1 cellular context compared by ENCODE assay signal in the genomic region with DNA sequence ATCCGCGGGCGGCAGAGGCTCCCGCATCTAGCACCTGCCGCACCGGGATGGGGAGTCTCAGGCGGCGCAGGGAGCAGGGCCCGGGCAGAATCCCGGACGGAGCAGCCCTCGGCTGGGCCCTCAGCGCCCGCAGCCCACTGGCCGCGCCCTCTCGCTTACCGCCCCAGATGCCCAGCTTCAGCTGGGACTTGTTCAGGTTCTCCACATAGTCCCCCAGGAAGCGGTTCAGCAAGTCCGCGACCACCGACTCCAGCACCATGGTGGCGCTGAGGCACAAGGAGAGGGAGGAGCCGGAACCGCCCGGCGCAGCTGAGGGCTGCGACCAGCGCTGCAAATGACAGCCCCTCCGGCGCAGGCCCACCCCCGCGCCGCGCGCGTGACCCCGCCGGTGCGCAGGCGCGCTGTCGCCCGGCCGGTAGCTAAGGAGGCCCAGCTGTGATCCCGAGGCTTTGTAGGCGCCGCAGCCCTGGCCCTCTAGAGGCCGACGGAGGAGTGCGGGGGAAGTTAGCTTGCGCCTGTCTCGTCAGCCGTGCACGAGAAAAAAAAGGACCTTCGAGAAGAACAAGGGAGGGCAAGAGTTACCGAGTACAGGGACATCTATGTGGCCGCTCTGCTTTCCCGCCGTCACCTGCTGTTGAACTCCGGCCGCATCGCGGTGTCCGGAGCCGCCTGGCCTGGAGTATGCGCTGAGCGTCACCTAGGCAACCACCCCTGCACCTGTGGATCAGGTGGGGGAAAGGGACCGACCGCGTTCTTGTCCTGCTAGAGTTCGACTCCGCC.
TF ChIP-seq lines count a peak whose summit lies in the region.

A gene with protein sequence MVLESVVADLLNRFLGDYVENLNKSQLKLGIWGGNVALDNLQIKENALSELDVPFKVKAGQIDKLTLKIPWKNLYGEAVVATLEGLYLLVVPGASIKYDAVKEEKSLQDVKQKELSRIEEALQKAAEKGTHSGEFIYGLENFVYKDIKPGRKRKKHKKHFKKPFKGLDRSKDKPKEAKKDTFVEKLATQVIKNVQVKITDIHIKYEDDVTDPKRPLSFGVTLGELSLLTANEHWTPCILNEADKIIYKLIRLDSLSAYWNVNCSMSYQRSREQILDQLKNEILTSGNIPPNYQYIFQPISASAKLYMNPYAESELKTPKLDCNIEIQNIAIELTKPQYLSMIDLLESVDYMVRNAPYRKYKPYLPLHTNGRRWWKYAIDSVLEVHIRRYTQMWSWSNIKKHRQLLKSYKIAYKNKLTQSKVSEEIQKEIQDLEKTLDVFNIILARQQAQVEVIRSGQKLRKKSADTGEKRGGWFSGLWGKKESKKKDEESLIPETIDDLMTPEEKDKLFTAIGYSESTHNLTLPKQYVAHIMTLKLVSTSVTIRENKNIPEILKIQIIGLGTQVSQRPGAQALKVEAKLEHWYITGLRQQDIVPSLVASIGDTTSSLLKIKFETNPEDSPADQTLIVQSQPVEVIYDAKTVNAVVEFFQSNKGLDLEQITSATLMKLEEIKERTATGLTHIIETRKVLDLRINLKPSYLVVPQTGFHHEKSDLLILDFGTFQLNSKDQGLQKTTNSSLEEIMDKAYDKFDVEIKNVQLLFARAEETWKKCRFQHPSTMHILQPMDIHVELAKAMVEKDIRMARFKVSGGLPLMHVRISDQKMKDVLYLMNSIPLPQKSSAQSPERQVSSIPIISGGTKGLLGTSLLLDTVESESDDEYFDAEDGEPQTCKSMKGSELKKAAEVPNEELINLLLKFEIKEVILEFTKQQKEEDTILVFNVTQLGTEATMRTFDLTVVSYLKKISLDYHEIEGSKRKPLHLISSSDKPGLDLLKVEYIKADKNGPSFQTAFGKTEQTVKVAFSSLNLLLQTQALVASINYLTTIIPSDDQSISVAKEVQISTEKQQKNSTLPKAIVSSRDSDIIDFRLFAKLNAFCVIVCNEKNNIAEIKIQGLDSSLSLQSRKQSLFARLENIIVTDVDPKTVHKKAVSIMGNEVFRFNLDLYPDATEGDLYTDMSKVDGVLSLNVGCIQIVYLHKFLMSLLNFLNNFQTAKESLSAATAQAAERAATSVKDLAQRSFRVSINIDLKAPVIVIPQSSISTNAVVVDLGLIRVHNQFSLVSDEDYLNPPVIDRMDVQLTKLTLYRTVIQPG (N-terminal part only) (minus strand): TSS at position 332 of the 780 bp plus-strand sequence. CDS start 73 bp downstream, at position 259.

TF ChIP-seq in HepG2, 621 proteins besides CTCF, POLR2A, EP300 and RAD21 (continued from another document and continues in another):
- TF ChIP-seq, protein P1, sequence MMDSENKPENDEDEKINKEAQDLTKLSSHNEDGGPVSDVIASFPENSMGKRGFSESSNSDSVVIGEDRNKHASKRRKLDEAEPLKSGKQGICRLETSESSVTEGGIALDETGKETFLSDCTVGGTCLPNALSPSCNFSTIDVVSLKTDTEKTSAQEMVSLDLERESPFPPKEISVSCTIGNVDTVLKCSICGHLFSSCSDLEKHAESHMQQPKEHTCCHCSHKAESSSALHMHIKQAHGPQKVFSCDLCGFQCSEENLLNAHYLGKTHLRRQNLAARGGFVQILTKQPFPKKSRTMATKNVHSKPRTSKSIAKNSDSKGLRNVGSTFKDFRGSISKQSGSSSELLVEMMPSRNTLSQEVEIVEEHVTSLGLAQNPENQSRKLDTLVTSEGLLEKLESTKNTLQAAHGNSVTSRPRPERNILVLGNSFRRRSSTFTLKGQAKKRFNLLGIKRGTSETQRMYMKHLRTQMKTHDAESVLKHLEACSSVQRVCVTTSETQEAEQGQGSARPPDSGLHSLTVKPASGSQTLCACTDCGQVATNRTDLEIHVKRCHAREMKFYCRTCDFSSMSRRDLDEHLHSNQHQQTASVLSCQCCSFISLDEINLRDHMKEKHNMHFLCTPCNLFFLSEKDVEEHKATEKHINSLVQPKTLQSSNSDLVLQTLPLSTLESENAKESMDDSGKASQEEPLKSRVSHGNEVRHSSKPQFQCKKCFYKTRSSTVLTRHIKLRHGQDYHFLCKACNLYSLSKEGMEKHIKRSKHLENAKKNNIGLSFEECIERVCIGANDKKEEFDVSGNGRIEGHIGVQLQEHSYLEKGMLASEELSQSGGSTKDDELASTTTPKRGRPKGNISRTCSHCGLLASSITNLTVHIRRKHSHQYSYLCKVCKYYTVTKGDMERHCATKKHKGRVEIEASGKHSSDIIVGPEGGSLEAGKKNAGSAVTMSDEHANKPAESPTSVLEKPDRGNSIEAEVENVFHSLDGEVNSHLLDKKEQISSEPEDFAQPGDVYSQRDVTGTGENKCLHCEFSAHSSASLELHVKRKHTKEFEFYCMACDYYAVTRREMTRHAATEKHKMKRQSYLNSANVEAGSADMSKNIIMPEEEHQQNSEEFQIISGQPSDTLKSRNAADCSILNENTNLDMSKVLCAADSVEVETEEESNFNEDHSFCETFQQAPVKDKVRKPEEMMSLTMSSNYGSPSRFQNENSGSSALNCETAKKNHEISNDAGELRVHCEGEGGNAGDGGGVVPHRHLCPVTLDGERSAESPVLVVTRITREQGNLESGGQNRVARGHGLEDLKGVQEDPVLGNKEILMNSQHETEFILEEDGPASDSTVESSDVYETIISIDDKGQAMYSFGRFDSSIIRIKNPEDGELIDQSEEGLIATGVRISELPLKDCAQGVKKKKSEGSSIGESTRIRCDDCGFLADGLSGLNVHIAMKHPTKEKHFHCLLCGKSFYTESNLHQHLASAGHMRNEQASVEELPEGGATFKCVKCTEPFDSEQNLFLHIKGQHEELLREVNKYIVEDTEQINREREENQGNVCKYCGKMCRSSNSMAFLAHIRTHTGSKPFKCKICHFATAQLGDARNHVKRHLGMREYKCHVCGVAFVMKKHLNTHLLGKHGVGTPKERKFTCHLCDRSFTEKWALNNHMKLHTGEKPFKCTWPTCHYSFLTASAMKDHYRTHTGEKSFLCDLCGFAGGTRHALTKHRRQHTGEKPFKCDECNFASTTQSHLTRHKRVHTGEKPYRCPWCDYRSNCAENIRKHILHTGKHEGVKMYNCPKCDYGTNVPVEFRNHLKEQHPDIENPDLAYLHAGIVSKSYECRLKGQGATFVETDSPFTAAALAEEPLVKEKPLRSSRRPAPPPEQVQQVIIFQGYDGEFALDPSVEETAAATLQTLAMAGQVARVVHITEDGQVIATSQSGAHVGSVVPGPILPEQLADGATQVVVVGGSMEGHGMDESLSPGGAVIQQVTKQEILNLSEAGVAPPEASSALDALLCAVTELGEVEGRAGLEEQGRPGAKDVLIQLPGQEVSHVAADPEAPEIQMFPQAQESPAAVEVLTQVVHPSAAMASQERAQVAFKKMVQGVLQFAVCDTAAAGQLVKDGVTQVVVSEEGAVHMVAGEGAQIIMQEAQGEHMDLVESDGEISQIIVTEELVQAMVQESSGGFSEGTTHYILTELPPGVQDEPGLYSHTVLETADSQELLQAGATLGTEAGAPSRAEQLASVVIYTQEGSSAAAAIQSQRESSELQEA (CRISPR knock-in tag; IDR thresholded peaks at IDR 0.05; ENCODE audit: not compliant biosample characterization): no peak
- TF ChIP-seq KLF11 (CRISPR knock-in tag; IDR thresholded peaks at IDR 0.05): no peak
- TF ChIP-seq IKZF4 (CRISPR knock-in tag; IDR thresholded peaks at IDR 0.05; ENCODE audit: borderline replicate concordance, low read depth, not compliant biosample characterization): no peak
- no peak for TF ChIP-seq PCBP1 (IDR thresholded peaks at IDR 0.05; ENCODE audit: borderline replicate concordance, low read depth, low read length)
- TF ChIP-seq, protein P2, sequence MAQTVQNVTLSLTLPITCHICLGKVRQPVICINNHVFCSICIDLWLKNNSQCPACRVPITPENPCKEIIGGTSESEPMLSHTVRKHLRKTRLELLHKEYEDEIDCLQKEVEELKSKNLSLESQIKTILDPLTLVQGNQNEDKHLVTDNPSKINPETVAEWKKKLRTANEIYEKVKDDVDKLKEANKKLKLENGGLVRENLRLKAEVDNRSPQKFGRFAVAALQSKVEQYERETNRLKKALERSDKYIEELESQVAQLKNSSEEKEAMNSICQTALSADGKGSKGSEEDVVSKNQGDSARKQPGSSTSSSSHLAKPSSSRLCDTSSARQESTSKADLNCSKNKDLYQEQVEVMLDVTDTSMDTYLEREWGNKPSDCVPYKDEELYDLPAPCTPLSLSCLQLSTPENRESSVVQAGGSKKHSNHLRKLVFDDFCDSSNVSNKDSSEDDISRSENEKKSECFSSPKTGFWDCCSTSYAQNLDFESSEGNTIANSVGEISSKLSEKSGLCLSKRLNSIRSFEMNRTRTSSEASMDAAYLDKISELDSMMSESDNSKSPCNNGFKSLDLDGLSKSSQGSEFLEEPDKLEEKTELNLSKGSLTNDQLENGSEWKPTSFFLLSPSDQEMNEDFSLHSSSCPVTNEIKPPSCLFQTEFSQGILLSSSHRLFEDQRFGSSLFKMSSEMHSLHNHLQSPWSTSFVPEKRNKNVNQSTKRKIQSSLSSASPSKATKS (CRISPR knock-in tag; IDR thresholded peaks at IDR 0.05): no peak
- no peak for TF ChIP-seq ZNF496 (CRISPR knock-in tag; IDR thresholded peaks at IDR 0.05; ENCODE audit: insufficient replicate concordance)
- no peak for TF ChIP-seq TARDBP (CRISPR knock-in tag; IDR thresholded peaks at IDR 0.05)
- TF ChIP-seq, protein P3, sequence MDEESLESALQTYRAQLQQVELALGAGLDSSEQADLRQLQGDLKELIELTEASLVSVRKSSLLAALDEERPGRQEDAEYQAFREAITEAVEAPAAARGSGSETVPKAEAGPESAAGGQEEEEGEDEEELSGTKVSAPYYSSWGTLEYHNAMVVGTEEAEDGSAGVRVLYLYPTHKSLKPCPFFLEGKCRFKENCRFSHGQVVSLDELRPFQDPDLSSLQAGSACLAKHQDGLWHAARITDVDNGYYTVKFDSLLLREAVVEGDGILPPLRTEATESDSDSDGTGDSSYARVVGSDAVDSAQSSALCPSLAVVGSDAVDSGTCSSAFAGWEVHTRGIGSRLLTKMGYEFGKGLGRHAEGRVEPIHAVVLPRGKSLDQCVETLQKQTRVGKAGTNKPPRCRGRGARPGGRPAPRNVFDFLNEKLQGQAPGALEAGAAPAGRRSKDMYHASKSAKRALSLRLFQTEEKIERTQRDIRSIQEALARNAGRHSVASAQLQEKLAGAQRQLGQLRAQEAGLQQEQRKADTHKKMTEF (CRISPR knock-in tag; IDR thresholded peaks at IDR 0.05): peak; percentile 75
- no peak for TF ChIP-seq ATF7 (IDR thresholded peaks at IDR 0.05)
- TF ChIP-seq ATF7 (CRISPR knock-in tag; IDR thresholded peaks at IDR 0.05): no peak; the same call in 1 of the 2 replicates
- no peak for TF ChIP-seq ZNF33B (CRISPR knock-in tag; IDR thresholded peaks at IDR 0.05)
- no peak for TF ChIP-seq ZNF841 (CRISPR knock-in tag; IDR thresholded peaks at IDR 0.05; ENCODE audit: borderline replicate concordance)
- peak; percentile 71; the same call in 1 of the 2 replicates for TF ChIP-seq KLF6 (CRISPR knock-in tag; IDR thresholded peaks at IDR 0.05)
- 0 out of 2 replicates have a peak, but pooled peaks have one; percentile 76 for TF ChIP-seq NCOA1 (CRISPR knock-in tag; IDR thresholded peaks at IDR 0.05)
- TF ChIP-seq ZNF550 (CRISPR knock-in tag; IDR thresholded peaks at IDR 0.05; ENCODE audit: borderline replicate concordance): 0 out of 2 replicates have a peak, but pooled peaks have one; percentile 71
- 0 out of 2 replicates have a peak, but pooled peaks have one; percentile 18 for TF ChIP-seq ZBTB21 (CRISPR knock-in tag; IDR thresholded peaks at IDR 0.05)
- peak; percentile 72 for TF ChIP-seq RBM39 (IDR thresholded peaks at IDR 0.05; ENCODE audit: low read depth, low read length, poor library complexity, severe bottlenecking)
- peak; percentile 94 for TF ChIP-seq SMAD1 (CRISPR knock-in tag; IDR thresholded peaks at IDR 0.05; ENCODE audit: borderline replicate concordance, low read depth)
- peak; percentile 87 for TF ChIP-seq BHLHE40 (IDR thresholded peaks at IDR 0.05; ENCODE audit: low read length)
- TF ChIP-seq NFATC3 (CRISPR knock-in tag; IDR thresholded peaks at IDR 0.05): 0 out of 2 replicates have a peak, but pooled peaks have one; percentile 28
- no peak for TF ChIP-seq ZNF660 (CRISPR knock-in tag; IDR thresholded peaks at IDR 0.05; ENCODE audit: borderline replicate concordance, low read depth)
- TF ChIP-seq CREB3 (CRISPR knock-in tag; IDR thresholded peaks at IDR 0.05): peak; percentile 37; the same call in 1 of the 2 replicates
- TF ChIP-seq ZNF350 (CRISPR knock-in tag; IDR thresholded peaks at IDR 0.05; ENCODE audit: borderline replicate concordance, low read depth): peak; percentile 70
- peak; percentile 88 for TF ChIP-seq RBFOX2 (IDR thresholded peaks at IDR 0.05; ENCODE audit: low read depth, low read length)
- TF ChIP-seq ZNF432 (CRISPR knock-in tag; IDR thresholded peaks at IDR 0.05; ENCODE audit: borderline replicate concordance): no peak
- no peak for TF ChIP-seq IRX3 (CRISPR knock-in tag; IDR thresholded peaks at IDR 0.05; ENCODE audit: borderline replicate concordance, low read depth)
- peak; percentile 53 for TF ChIP-seq RARA (CRISPR knock-in tag; IDR thresholded peaks at IDR 0.05)
- TF ChIP-seq GLI4 (CRISPR knock-in tag; IDR thresholded peaks at IDR 0.05; ENCODE audit: borderline replicate concordance): 0 out of 2 replicates have a peak, but pooled peaks have one; percentile 44
- 0 out of 2 replicates have a peak, but pooled peaks have one; percentile 30 for TF ChIP-seq BRD4 (CRISPR knock-in tag; IDR thresholded peaks at IDR 0.05)
- peak; percentile 31; the same call in 1 of the 2 replicates for TF ChIP-seq CHD2 (IDR thresholded peaks at IDR 0.05; ENCODE audit: low read depth, low read length)
- TF ChIP-seq ZNF337 (CRISPR knock-in tag; IDR thresholded peaks at IDR 0.05; ENCODE audit: borderline replicate concordance, low read depth): no peak
- TF ChIP-seq SRSF1 (optimal IDR thresholded peaks at IDR 0.05; ENCODE audit: low read depth, low read length): no peak
- TF ChIP-seq CBX2 (IDR thresholded peaks at IDR 0.05; ENCODE audit: low read depth, low read length): no peak
- TF ChIP-seq CBX2 (CRISPR knock-in tag; IDR thresholded peaks at IDR 0.05; ENCODE audit: low read depth): no peak
- peak; percentile 68; the same call in 1 of the 2 replicates for TF ChIP-seq ZNF709 (CRISPR knock-in tag; IDR thresholded peaks at IDR 0.05)
- peak; percentile 40 for TF ChIP-seq AGO1 (IDR thresholded peaks at IDR 0.05; ENCODE audit: low read depth, low read length, poor library complexity, severe bottlenecking)
- TF ChIP-seq DNMT1 (CRISPR knock-in tag; IDR thresholded peaks at IDR 0.05): no peak
